In the genomic region with DNA sequence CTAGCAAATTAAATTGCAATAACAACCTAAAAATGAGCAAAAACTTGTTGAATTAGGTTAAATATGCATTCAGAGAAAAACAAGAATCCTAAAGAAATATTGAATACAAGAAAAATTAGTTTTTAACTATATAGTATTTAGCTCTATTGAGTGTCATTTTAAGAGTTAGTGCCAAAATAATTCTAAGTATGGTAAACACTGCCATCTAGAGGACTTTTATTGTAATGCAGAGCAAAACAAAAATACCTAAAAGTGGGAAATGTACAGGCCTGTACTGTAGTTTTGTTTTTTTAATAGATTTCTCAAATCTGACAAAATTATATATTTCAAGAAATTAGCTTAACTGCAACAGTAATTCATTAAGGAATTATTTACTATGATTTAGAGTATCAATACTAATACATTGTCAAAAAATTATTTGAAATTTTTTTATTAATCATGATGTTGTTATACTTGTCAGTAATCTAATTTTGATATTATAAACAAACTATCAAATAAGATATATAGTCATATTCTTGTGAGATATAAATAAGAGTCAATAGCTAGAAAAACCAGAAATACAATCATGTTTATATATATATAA, we compare ENCODE assay signal across 9 cellular contexts. TPM values are rescaled to one million over a fixed set of nuclear protein-coding genes. Genes with fewer than 3 reads are reported as not detected.
DNase-seq lines count a peak whose midpoint lies in the region; ATAC-seq and TF ChIP-seq lines count a peak whose summit lies in the region.
"Had no signal": no experiment of that assay in that cellular context is flagged by ENCODE, and none has a peak within 500 bp of the region (broad histone marks: within the 10 kb centered on the region; RNA-seq: fewer than 3 reads in every experiment).

No MANE protein-coding gene starts in this region.

- no peak overlapping the region for H3K27ac ChIP-seq in WERI-Rb-1
- H3K27ac ChIP-seq: SJSA1 had no signal

- H3K27ac Mint-ChIP-seq in WTC11, result no peak overlapping the region

- DNase-seq in EH (ENCODE audit: low read depth), result peak; percentile 43
- DNase-seq in LNCaP clone FGC (ENCODE audit: low read depth), result no peak
- DNase-seq in WTC11 (ENCODE audit: low spot score), result no peak
- DNase-seq in left kidney (ENCODE audit: low read depth, low spot score), result peak; percentile 55
- DNase-seq in activated effector memory CD4-positive, alpha-beta T cell treated with anti-CD3 and anti-CD28 coated beads, Interleukin-2, amount 50 U/mL, for 16 hours, result no peak
- DNase-seq in WERI-Rb-1, result no peak
- no peak for DNase-seq in UCSD-AML1 (lab: John Stamatoyannopoulos, UW; ENCODE audit: unreplicated experiment)

- CTCF ChIA-PET in WTC11 (lab: Charles Lee), result interaction anchor here (0.6 to 1.4 kb wide), 5 partner anchors 9 to 246 kb away, joined by 3 to 4 read pairs (median 4); no protein-coding TSS in a partner anchor

- ATAC-seq in GM21423 (IDR thresholded peaks at IDR 0.05; ENCODE audit: unreplicated experiment) (peak; percentile 81), WTC11 (no peak)

- no peaks in the 10 kb centered on the region for H3K36me3 ChIP-seq in WERI-Rb-1
- H3K36me3 ChIP-seq: SJSA1 had no signal

- H3K27me3 Mint-ChIP-seq in WTC11 (ENCODE audit: low read depth), result no peaks in the 10 kb centered on the region

- H3K4me1 Mint-ChIP-seq in WTC11, result peaks cover 12% of the 10 kb centered on the region

- H3K4me3 ChIP-seq in LNCaP clone FGC (ENCODE audit: low read depth, low read length) (no peak overlapping the region), WERI-Rb-1 (ENCODE audit: low read depth, low read length) (no peak overlapping the region)
- H3K4me3 ChIP-seq: SJSA1 had no signal

- POLR2A ChIA-PET in WTC11 (lab: Charles Lee), result no interaction called here

- TF ChIP-seq CTCF in LNCaP clone FGC (IDR thresholded peaks at IDR 0.05; ENCODE audit: control insufficient read depth, extremely low read depth, insufficient read depth) (peak; percentile 52), WTC11 (IDR thresholded peaks at IDR 0.05) (peak; percentile 54; the same call in 1 of the 2 replicates), WERI-Rb-1 (IDR thresholded peaks at IDR 0.05; ENCODE audit: low read depth, low read length) (no peak)

- no peak overlapping the region for H3K4me3 Mint-ChIP-seq in WTC11

- H3K9me3 Mint-ChIP-seq in WTC11, result no peaks in the 10 kb centered on the region

- no peaks in the 10 kb centered on the region for H3K27me3 ChIP-seq in WERI-Rb-1 (ENCODE audit: insufficient read depth, low read depth, severe bottlenecking)
- H3K27me3 ChIP-seq: SJSA1 had no signal

- no peaks in the 10 kb centered on the region for H3K36me3 Mint-ChIP-seq in WTC11

- no peaks in the 10 kb centered on the region for H3K9me3 ChIP-seq in WERI-Rb-1 (ENCODE audit: severe bottlenecking)
- H3K9me3 ChIP-seq: SJSA1 had no signal

TF ChIP-seq in WTC11, 78 proteins besides CTCF, POLR2A, EP300 and RAD21 (continues in another document):
- TF ChIP-seq, protein P1, sequence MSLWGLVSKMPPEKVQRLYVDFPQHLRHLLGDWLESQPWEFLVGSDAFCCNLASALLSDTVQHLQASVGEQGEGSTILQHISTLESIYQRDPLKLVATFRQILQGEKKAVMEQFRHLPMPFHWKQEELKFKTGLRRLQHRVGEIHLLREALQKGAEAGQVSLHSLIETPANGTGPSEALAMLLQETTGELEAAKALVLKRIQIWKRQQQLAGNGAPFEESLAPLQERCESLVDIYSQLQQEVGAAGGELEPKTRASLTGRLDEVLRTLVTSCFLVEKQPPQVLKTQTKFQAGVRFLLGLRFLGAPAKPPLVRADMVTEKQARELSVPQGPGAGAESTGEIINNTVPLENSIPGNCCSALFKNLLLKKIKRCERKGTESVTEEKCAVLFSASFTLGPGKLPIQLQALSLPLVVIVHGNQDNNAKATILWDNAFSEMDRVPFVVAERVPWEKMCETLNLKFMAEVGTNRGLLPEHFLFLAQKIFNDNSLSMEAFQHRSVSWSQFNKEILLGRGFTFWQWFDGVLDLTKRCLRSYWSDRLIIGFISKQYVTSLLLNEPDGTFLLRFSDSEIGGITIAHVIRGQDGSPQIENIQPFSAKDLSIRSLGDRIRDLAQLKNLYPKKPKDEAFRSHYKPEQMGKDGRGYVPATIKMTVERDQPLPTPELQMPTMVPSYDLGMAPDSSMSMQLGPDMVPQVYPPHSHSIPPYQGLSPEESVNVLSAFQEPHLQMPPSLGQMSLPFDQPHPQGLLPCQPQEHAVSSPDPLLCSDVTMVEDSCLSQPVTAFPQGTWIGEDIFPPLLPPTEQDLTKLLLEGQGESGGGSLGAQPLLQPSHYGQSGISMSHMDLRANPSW (CRISPR knock-in tag; conservative IDR thresholded peaks at IDR 0.05; ENCODE audit: low read depth), result no peak
- TF ChIP-seq, protein P2, sequence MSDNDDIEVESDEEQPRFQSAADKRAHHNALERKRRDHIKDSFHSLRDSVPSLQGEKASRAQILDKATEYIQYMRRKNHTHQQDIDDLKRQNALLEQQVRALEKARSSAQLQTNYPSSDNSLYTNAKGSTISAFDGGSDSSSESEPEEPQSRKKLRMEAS (CRISPR knock-in tag; IDR thresholded peaks at IDR 0.05), result no peak
- TF ChIP-seq ZNF416 (CRISPR knock-in tag; IDR thresholded peaks at IDR 0.05) (no peak), ESRRA (CRISPR knock-in tag; IDR thresholded peaks at IDR 0.05; ENCODE audit: borderline replicate concordance) (no peak), NFE2L1 (CRISPR knock-in tag; IDR thresholded peaks at IDR 0.05) (no peak)
- TF ChIP-seq, protein P3, sequence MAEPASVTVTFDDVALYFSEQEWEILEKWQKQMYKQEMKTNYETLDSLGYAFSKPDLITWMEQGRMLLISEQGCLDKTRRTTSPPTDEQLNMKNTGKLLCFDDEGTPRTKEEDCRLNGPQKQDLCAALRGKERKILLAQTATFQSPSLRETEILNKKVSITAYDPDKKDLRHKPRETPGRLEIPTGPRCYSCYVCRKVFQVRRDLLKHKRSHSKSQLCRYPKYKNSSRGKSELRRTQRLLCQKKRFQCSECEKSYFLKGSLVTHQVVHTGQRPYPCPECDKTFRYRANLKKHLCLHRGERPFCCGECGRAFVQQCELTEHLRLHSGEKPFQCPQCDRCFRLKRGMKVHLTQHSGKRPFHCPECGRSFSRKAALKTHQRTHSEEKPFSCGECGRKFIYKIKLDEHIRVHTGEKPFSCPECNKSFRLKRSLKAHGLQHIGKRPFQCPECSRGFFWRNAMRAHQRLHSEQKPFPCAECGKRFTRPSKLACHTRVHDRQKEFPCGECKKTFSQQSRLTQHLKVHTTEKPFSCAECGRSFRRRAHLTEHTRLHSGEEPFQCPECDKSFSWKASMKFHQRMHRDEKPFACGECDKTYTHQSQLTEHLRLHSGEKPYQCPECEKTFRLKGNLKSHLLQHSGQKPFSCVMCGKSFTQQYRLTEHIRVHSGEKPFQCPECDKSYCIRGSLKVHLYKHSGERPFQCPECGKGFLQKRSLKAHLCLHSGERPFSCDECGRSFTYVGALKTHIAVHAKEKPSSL (CRISPR knock-in tag; conservative IDR thresholded peaks at IDR 0.05), result no peak
- TF ChIP-seq, protein P4, sequence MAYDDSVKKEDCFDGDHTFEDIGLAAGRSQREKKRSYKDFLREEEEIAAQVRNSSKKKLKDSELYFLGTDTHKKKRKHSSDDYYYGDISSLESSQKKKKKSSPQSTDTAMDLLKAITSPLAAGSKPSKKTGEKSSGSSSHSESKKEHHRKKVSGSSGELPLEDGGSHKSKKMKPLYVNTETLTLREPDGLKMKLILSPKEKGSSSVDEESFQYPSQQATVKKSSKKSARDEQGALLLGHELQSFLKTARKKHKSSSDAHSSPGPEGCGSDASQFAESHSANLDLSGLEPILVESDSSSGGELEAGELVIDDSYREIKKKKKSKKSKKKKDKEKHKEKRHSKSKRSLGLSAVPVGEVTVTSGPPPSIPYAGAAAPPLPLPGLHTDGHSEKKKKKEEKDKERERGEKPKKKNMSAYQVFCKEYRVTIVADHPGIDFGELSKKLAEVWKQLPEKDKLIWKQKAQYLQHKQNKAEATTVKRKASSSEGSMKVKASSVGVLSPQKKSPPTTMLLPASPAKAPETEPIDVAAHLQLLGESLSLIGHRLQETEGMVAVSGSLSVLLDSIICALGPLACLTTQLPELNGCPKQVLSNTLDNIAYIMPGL (CRISPR knock-in tag; IDR thresholded peaks at IDR 0.05), result no peak
- TF ChIP-seq, protein P5, sequence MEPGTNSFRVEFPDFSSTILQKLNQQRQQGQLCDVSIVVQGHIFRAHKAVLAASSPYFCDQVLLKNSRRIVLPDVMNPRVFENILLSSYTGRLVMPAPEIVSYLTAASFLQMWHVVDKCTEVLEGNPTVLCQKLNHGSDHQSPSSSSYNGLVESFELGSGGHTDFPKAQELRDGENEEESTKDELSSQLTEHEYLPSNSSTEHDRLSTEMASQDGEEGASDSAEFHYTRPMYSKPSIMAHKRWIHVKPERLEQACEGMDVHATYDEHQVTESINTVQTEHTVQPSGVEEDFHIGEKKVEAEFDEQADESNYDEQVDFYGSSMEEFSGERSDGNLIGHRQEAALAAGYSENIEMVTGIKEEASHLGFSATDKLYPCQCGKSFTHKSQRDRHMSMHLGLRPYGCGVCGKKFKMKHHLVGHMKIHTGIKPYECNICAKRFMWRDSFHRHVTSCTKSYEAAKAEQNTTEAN (CRISPR knock-in tag; IDR thresholded peaks at IDR 0.05), result no peak
- TF ChIP-seq, protein P6, sequence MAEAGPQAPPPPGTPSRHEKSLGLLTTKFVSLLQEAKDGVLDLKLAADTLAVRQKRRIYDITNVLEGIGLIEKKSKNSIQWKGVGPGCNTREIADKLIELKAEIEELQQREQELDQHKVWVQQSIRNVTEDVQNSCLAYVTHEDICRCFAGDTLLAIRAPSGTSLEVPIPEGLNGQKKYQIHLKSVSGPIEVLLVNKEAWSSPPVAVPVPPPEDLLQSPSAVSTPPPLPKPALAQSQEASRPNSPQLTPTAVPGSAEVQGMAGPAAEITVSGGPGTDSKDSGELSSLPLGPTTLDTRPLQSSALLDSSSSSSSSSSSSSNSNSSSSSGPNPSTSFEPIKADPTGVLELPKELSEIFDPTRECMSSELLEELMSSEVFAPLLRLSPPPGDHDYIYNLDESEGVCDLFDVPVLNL (CRISPR knock-in tag; IDR thresholded peaks at IDR 0.05; ENCODE audit: borderline replicate concordance, low read depth), result no peak
- TF ChIP-seq, protein P7, sequence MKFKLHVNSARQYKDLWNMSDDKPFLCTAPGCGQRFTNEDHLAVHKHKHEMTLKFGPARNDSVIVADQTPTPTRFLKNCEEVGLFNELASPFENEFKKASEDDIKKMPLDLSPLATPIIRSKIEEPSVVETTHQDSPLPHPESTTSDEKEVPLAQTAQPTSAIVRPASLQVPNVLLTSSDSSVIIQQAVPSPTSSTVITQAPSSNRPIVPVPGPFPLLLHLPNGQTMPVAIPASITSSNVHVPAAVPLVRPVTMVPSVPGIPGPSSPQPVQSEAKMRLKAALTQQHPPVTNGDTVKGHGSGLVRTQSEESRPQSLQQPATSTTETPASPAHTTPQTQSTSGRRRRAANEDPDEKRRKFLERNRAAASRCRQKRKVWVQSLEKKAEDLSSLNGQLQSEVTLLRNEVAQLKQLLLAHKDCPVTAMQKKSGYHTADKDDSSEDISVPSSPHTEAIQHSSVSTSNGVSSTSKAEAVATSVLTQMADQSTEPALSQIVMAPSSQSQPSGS (CRISPR knock-in tag; IDR thresholded peaks at IDR 0.05; ENCODE audit: borderline replicate concordance, low read depth), result no peak

RNA-seq across cellular contexts. Expression of a gene that starts 8.2 kb away (rescaled TPM):
- total RNA-seq in WTC11 (2021), result 0.25 to 0.48 TPM (median 0.34 TPM) in 3 replicates

Comparison
In these comparisons a context has a peak if more than half of its experiments do, and no peak if none do; other contexts are left out.
1. DNase-seq: peak in EH (single experiment) and left kidney (single experiment); none in LNCaP clone FGC (single experiment), WTC11 (single experiment), activated effector memory CD4-positive, alpha-beta T cell treated with anti-CD3 and anti-CD28 coated beads, Interleukin-2, amount 50 U/mL, for 16 hours (single experiment), WERI-Rb-1 (single experiment) and UCSD-AML1 (single experiment).